ENCODE assay signal across 1 cellular context in the genomic region with DNA sequence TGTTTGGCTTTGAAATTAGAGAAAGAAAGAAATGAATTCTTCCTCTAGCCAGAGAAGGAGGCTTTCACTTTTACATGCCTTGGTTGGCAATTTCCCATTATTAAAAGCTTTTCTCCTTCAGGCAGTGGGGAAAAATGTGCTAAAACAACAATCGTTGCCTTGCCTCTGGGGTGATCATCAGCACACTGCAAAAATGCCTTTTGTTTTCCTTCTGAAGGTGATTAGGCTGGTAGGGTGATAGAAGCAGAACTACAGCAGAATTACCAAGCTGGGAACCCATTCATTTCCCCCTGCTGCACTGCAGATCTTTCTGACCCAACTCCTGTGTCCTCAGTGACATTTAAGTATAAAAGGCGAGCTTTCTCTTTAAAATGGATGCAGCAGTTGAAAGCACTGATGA.
TF ChIP-seq lines count a peak whose summit lies in the region.

No MANE protein-coding gene starts in this region.

TF ChIP-seq in WTC11, 78 proteins besides CTCF, POLR2A, EP300 and RAD21 (continued from another document):
- TF ChIP-seq PRDM15 (CRISPR knock-in tag; IDR thresholded peaks at IDR 0.05) = no peak
